In genomic region chr5:81533629-81534480, GRCh38 we compare ENCODE assay signal across 13 cellular contexts.
DNase-seq lines count a peak whose midpoint lies in the region; ATAC-seq, FAIRE-seq and TF ChIP-seq lines count a peak whose summit lies in the region.
"Had no signal": no experiment of that assay in that cellular context is flagged by ENCODE, and none has a peak within 500 bp of the region (broad histone marks: within the 10 kb centered on the region; RNA-seq: fewer than 3 reads in every experiment).

No MANE protein-coding gene starts in this region.

- DNase-seq in GM12892 (ENCODE audit: insufficient read length) (no peak), UCSD-AML1 (lab: John Stamatoyannopoulos, UW; ENCODE audit: unreplicated experiment) (peak; percentile 7), left lobe of liver (ENCODE audit: low spot score) (no peak), SW 1271 (lab: John Stamatoyannopoulos, UW) (no peak), NCI-H82 treated with DMSO at 0.1 percent for 48 hours (lab: John Stamatoyannopoulos, UW; ENCODE audit: unreplicated experiment) (no peak)
- DNase-seq: activated CD4-positive, alpha-beta T cell treated with anti-CD3 and anti-CD28 coated beads for 1 hour; activated T-cell treated with anti-CD3 and anti-CD28 coated beads for 4 hours; dermis blood vessel endothelial cell; small intestine had no signal

- no peak for TF ChIP-seq POLR2A in GM12892 (IDR thresholded peaks at IDR 0.05; ENCODE audit: low read depth, low read length)

- ATAC-seq in GM21737 (IDR thresholded peaks at IDR 0.05; ENCODE audit: unreplicated experiment) (peak; percentile 49), left lobe of liver (peak; percentile 34), HG02798 (IDR thresholded peaks at IDR 0.05; ENCODE audit: poor library complexity, unreplicated experiment) (no peak)
- ATAC-seq: SK-N-SH treated with all-trans-retinoic acid at 6 μM for 48 hours had no signal

- FAIRE-seq in GM12892 (lab: Jason Lieb, UNC), result peak; percentile 77
- FAIRE-seq: HTR-8/SVneo had no signal
